ENCODE assay signal across 10 cellular contexts in the genomic region with DNA sequence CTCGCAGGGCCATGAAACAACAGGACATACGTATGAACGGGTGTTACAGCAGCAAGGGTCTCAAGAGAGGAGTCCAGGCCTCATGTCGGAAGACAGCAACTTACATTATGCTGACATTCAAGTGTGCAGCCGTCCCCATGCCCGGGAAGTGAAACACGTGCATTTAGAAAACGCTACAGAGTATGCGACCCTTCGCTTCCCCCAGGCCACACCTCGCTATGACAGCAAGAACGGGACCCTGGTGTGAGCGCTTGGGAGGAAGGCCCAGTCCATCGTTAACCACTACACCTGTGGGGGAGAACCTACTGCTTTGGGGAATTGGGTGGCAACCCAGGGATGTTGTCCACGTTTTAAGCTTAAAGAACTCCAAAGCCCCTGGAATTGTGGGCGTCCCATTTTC. TPM values are rescaled to one million over a fixed set of nuclear protein-coding genes. Genes with fewer than 3 reads are reported as not detected.
DNase-seq lines count a peak whose midpoint lies in the region; ATAC-seq and TF ChIP-seq lines count a peak whose summit lies in the region.
"Had no signal": no experiment of that assay in that cellular context is flagged by ENCODE, and none has a peak within 500 bp of the region (broad histone marks: within the 10 kb centered on the region; RNA-seq: fewer than 3 reads in every experiment).

No MANE protein-coding gene starts in this region.

- no peak overlapping the region for H3K4me3 ChIP-seq in RWPE2 (ENCODE audit: severe bottlenecking)
- no peak overlapping the region for H3K4me3 ChIP-seq in esophagus (ENCODE audit: low read depth in 1 of 2, low read length in 2 of 2)
- no peak overlapping the region for H3K4me3 ChIP-seq in rectal smooth muscle tissue (ENCODE audit: low read length)

- no peaks in the 10 kb centered on the region for H3K9me3 ChIP-seq in ES-I3 (ENCODE audit: control insufficient read depth, insufficient read depth, low read length)
- H3K9me3 ChIP-seq in RWPE2 (ENCODE audit: severe bottlenecking): no peaks in the 10 kb centered on the region
- H3K9me3 ChIP-seq in esophagus (ENCODE audit: control insufficient read depth in 2 of 2, insufficient read depth in 1 of 2, low read depth in 1 of 2, low read length in 1 of 2): no peaks in the 10 kb centered on the region

- H3K9ac ChIP-seq in ES-I3 (ENCODE audit: low read depth, low read length) (peak overlapping the region; percentile 87; the same call in 1 of the 2 replicates), rectal smooth muscle tissue (ENCODE audit: low read length) (no peak overlapping the region)

- H3K4me1 ChIP-seq in ES-I3 (ENCODE audit: insufficient read depth, low read length) (0 out of 2 replicates have a peak, but pooled peaks cover 6% of the 10 kb centered on the region), RWPE2 (ENCODE audit: insufficient read depth, poor library complexity, severe bottlenecking) (peaks cover 6% of the 10 kb centered on the region), esophagus (ENCODE audit: control insufficient read depth in 2 of 2, insufficient read depth in 2 of 2, low read length in 1 of 2) (peaks cover 0 to 7% of the 10 kb centered on the region in 2 donors), rectal smooth muscle tissue (ENCODE audit: control insufficient read depth, insufficient read depth, low read length) (peaks cover 26% of the 10 kb centered on the region)

- DNase-seq in RWPE2 (ENCODE audit: low spot score): no peak
- no peak for DNase-seq in NCI-H2196 treated with DMSO at 0.1 percent for 48 hours (lab: John Stamatoyannopoulos, UW; ENCODE audit: unreplicated experiment)
- DNase-seq in NK-92 (lab: John Stamatoyannopoulos, UW; ENCODE audit: unreplicated experiment): no peak
- no peak for DNase-seq in NCI-H2107 treated with DMSO at 0.1 percent for 48 hours (lab: John Stamatoyannopoulos, UW; ENCODE audit: unreplicated experiment)
- DNase-seq in SKM-1 treated with dmso at 0.1 percent for 144 hours (lab: John Stamatoyannopoulos, UW; ENCODE audit: unreplicated experiment): no peak
- DNase-seq: activated CD4-positive, alpha-beta T cell treated with anti-CD3 and anti-CD28 coated beads for 1 hour; stimulated activated CD4-positive, alpha-beta T cell treated with anti-CD3 and anti-CD28 coated beads, Interleukin-15, amount 100 ng/mL, for 24 hours had no signal

- H3K36me3 ChIP-seq in ES-I3 (ENCODE audit: insufficient read depth, low read length) (no peaks in the 10 kb centered on the region), RWPE2 (ENCODE audit: low read depth) (no peaks in the 10 kb centered on the region), esophagus (ENCODE audit: control insufficient read depth in 2 of 2, insufficient read depth in 2 of 2, low read length in 1 of 2) (no peaks in the 10 kb centered on the region), rectal smooth muscle tissue (ENCODE audit: control insufficient read depth, insufficient read depth, low read length) (no peaks in the 10 kb centered on the region)

- WGBS in esophagus, 2 donors: 94 to 95% methylated on average over 16 of the region's 16 CpGs

- no peak for TF ChIP-seq CTCF in RWPE2 (IDR thresholded peaks at IDR 0.05; ENCODE audit: poor library complexity, severe bottlenecking)

- no peak for ATAC-seq in RWPE2 (ENCODE audit: low read depth)

- peak overlapping the region; percentile 22 for H3K27ac ChIP-seq in RWPE2 (ENCODE audit: poor library complexity, severe bottlenecking)
- H3K27ac ChIP-seq in esophagus (ENCODE audit: low read depth in 2 of 2, low read length in 1 of 2): peak overlapping the region; percentile 78 to 94
- peak overlapping the region; percentile 86 for H3K27ac ChIP-seq in rectal smooth muscle tissue (ENCODE audit: low read depth, low read length)

- H3K27me3 ChIP-seq in RWPE2 (ENCODE audit: insufficient read depth, poor library complexity, severe bottlenecking) (no peaks in the 10 kb centered on the region), esophagus (ENCODE audit: control insufficient read depth in 1 of 2, insufficient read depth in 2 of 2, low read length in 2 of 2) (no peaks in the 10 kb centered on the region), rectal smooth muscle tissue (ENCODE audit: control insufficient read depth, insufficient read depth, low read length) (no peaks in the 10 kb centered on the region)

RNA-seq across cellular contexts. Expression of a gene that starts 7.2 kb away (rescaled TPM):
- polyA plus RNA-seq in esophagus: 1 to 10 TPM; 6.5 to 6.6 TPM

RNA-seq across cellular contexts. Expression of a gene that starts 11.2 kb away (rescaled TPM):
- polyA plus RNA-seq in esophagus: 1 to 10 TPM; 1.9 to 4.2 TPM

RNA-seq across cellular contexts. Expression of a gene that starts 13.4 kb away (rescaled TPM):
- 1 to 10 TPM; 1.8 to 2.0 TPM for polyA plus RNA-seq in esophagus

RNA-seq across cellular contexts. Expression of a gene that starts 14.4 kb away (rescaled TPM):
- 100 to 1,000 TPM in 1 of 2 donors, 10 to 100 TPM in 1; 89.6 to 173 TPM for polyA plus RNA-seq in esophagus

RNA-seq across cellular contexts. Expression of a gene that starts 46.6 kb away (rescaled TPM):
- polyA plus RNA-seq in esophagus: 10 to 100 TPM; 29.5 to 33.4 TPM

Comparison
In these comparisons a context has a peak if more than half of its experiments do, and no peak if none do; other contexts are left out.
1. H3K27ac ChIP-seq: peak in every context shown above with its lines; median percentile 86 in esophagus; 86 in rectal smooth muscle tissue; 22 in RWPE2.